ENCODE assay signal across 8 cellular contexts in the genomic region with DNA sequence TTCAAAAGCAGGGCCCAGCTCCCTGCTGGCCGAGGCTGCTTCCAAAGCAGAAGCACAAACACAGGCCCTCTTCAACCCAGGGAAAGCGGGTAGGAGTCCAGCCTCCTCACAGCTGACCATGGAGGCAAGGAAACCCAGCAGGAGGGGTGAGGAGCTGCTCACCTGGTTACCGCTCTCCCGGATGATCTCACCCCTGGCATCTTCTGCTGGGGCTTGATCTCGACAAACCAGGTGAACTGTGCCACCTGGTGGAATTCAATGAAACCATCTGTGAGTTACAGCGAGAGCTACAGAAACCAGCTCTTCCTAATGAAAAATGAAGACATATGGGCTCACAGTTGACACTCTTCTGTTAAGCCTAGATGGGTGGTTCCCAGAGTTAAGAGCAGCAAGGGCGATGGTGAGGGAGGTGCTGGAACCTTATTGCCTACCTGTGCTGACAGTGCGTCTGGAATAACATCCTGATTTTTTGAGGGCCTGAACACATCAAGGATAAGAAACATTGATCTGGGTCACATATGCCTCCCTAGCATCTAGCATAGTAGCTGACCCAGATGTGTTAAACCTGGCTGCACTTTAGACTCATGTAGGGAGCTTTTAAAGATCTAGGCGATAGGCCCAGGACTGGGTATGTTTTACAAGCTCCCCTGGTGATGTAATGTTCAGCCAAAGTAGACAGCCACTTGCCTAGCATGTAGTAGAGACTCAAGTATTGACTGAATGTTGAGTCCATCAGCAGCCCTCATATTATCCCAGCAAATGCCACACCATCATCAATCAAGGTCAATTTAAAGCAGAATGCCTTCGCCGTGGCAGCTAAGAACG. TPM values are rescaled to one million over a fixed set of nuclear protein-coding genes. Genes with fewer than 3 reads are reported as not detected.
A peak's percentile ranks its signal among the peaks of the same experiment; 100 is the strongest.
DNase-seq lines count a peak whose midpoint lies in the region; TF ChIP-seq lines count a peak whose summit lies in the region.

No MANE protein-coding gene starts in this region.

- H3K27ac Mint-ChIP-seq in immature natural killer cell: peak overlapping the region in 4 of 6 donors; percentile 48 to 83 (median 56)

- WGBS in lower leg skin, 2 donors: 62 to 67% methylated on average over 10 to 12 of the region's 12 CpGs

- H3K27me3 ChIP-seq in MG63: no peaks in the 10 kb centered on the region

- DNase-seq in DMS 273 (lab: John Stamatoyannopoulos, UW; ENCODE audit: unreplicated experiment): peak; percentile 83
- DNase-seq in GM20000 (ENCODE audit: low spot score): peak; percentile 68
- DNase-seq in MG63: peak; percentile 42
- DNase-seq in RPMI8226: peak; percentile 63
- peak; percentile 60 for DNase-seq in amniotic epithelial cell (ENCODE audit: low read depth)
- DNase-seq in immature natural killer cell: peak; percentile 45 to 57 (median 52)
- DNase-seq in stimulated activated CD4-positive, alpha-beta T cell treated with anti-CD3 and anti-CD28 coated beads, TNF-alpha, amount 100 ng/mL, for 24 hours (ENCODE audit: low read depth in 3 of 3): peak in 2 of 3 experiments; percentile 42 to 50
- DNase-seq in lower leg skin (ENCODE audit: low spot score in 2 of 2): no peak

- H3K4me3 Mint-ChIP-seq in immature natural killer cell: no peak overlapping the region

- H3K4me1 Mint-ChIP-seq in immature natural killer cell: peaks cover 15 to 16% of the 10 kb centered on the region in 2 donors

- no peak for TF ChIP-seq POLR2A in lower leg skin (IDR thresholded peaks at IDR 0.05)

- no peak overlapping the region for H3K4me3 ChIP-seq in MG63
- H3K4me3 ChIP-seq in lower leg skin (ENCODE audit: low read depth, poor library complexity, severe bottlenecking): no peak overlapping the region

- H3K9me3 Mint-ChIP-seq in immature natural killer cell: no peaks in the 10 kb centered on the region

- H3K36me3 ChIP-seq in MG63: no peaks in the 10 kb centered on the region

- no peaks in the 10 kb centered on the region for H3K9me3 ChIP-seq in MG63

- intact Hi-C loops in lower leg skin (cut with DNase I; ENCODE audit: low total_unique reads): loop anchor here (5.0 to 10.0 kb wide), 2 partner anchors 356 to 513 kb away; no protein-coding TSS in a partner anchor

- TF ChIP-seq CTCF in GM20000 (IDR thresholded peaks at IDR 0.05; ENCODE audit: extremely low read depth, missing control alignments) (peak; percentile 39), lower leg skin (IDR thresholded peaks at IDR 0.05) (no peak)

- peaks cover 6 to 10% (median 9%) of the 10 kb centered on the region in 3 donors for H3K27me3 Mint-ChIP-seq in immature natural killer cell (ENCODE audit: low read depth in 3 of 3)

- peaks cover 3 to 10% (median 8%) of the 10 kb centered on the region in 3 donors for H3K36me3 Mint-ChIP-seq in immature natural killer cell

RNA-seq across cellular contexts. Expression of gene DHRS12, which starts 6.1 kb away (rescaled TPM):
- 5.1 TPM in 1 of 2 replicates, not detected in the other for total RNA-seq in MG63 (2014; rRNA removed; shearing (Covaris generic); ENCODE audit: low replicate concordance)
- polyA plus RNA-seq in immature natural killer cell: 10 to 100 TPM in 2 of 3 donors, 1 to 10 TPM in 1; 9.7 to 11.4 (median 11.3) TPM
- 10 to 100 TPM in 2 of 4 donors, 1 to 10 TPM in 2; 7.6 to 11.8 (median 10.3) TPM for total RNA-seq in lower leg skin

RNA-seq across cellular contexts. Expression of gene TMEM272, which starts 47.1 kb away (rescaled TPM):
- total RNA-seq in MG63 (2014; rRNA removed; shearing (Covaris generic); ENCODE audit: low replicate concordance): not detected in 2 replicates
- polyA plus RNA-seq in immature natural killer cell: not detected
- total RNA-seq in lower leg skin: under 1 TPM in 1 of 4 donors, not detected in 3; 0.32 TPM

Comparison
In these comparisons a context has a peak if more than half of its experiments do, and no peak if none do; other contexts are left out.
1. DNase-seq: peak in DMS 273 (single experiment), GM20000 (single experiment), MG63 (single experiment), RPMI8226 (single experiment), amniotic epithelial cell (single experiment), immature natural killer cell (3 of 3) and stimulated activated CD4-positive, alpha-beta T cell treated with anti-CD3 and anti-CD28 coated beads, TNF-alpha, amount 100 ng/mL, for 24 hours (2 of 3); none in lower leg skin (0 of 2).